11 cellular contexts compared by ENCODE assay signal in the genomic region with DNA sequence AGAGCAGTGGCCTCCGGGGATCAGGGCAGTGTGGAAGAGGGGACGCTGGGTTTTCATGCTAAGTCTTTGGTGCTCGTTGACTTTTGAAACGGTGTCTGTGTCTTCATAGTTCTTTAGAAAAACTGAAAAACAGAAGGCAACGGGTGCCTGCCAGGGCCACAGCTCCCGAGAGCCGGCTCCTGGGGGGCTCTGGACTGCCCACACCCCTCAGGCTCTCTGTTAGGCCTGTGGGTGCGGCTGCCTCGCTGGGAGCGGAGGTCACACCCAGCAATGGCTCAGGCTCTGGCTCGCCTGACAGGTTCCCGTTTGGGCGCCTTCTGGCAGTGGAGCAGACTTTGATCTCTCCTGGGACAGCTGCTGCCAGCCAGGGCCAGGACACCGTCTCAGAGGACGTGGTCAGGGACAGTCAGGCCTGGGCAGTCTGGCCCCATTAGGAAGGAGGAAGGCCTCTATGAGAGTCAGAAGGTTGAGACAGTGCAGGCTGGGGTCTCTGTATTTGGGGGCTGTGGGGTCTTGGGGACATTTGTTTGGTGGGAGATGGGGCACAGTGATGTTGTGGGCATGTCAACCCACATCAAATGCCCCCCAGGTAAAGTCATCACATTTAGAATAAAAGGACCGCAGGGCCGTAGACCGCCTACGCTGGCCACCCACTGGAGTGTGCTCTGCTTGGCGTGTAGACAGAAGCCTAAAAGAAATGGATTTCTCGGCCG. TPM values are rescaled to one million over a fixed set of nuclear protein-coding genes. Genes with fewer than 3 reads are reported as not detected.
DNase-seq lines count a peak whose midpoint lies in the region; ATAC-seq and TF ChIP-seq lines count a peak whose summit lies in the region.
"Had no signal": no experiment of that assay in that cellular context is flagged by ENCODE, and none has a peak within 500 bp of the region (broad histone marks: within the 10 kb centered on the region; RNA-seq: fewer than 3 reads in every experiment).

No MANE protein-coding gene starts in this region.

- ATAC-seq in heart left ventricle (peak in 3 of 4 donors; percentile 6 to 30 (median 14)), SK-N-SH treated with all-trans-retinoic acid at 6 μM for 48 hours (no peak)

- peak; percentile 88 for DNase-seq in SW480 (ENCODE audit: low spot score)
- peak in 2 of 5 donors; percentile 50 to 60 for DNase-seq in heart left ventricle
- no peak for DNase-seq in neural crest cell (ENCODE audit: low read depth, low spot score)
- DNase-seq in OCI-M2 (lab: John Stamatoyannopoulos, UW; ENCODE audit: unreplicated experiment) = no peak
- DNase-seq in NAMALWA (ENCODE audit: low spot score) = no peak
- DNase-seq in SHP77 (lab: John Stamatoyannopoulos, UW) = no peak
- DNase-seq: DND-41 had no signal

- TF ChIP-seq POLR2A in heart left ventricle (IDR thresholded peaks at IDR 0.05) = no peak

- peak overlapping the region; percentile 92 for H3K4me2 ChIP-seq in BLaER1

- no peaks in the 10 kb centered on the region for H3K36me3 Mint-ChIP-seq in neural crest cell (ENCODE audit: low read depth)

- no peaks in the 10 kb centered on the region for H3K9me3 Mint-ChIP-seq in neural crest cell
- H3K9me3 Mint-ChIP-seq: activated T-helper 1 cell treated with anti-CD3 and anti-CD28 coated beads, Interleukin-12 subunit alpha, Interleukin-12 subunit beta, Interleukin-2, Interleukin-4 antibody, amounts not matched to agents 30 ng/mL and 10 ng/mL and 1 ng/mL, durations not matched to agents 14 hours and 24 hours and 36 hours had no signal

- H3K4me1 Mint-ChIP-seq in neural crest cell = peaks cover 42% of the 10 kb centered on the region

- no peak for TF ChIP-seq CTCF in heart left ventricle (IDR thresholded peaks at IDR 0.05)
- TF ChIP-seq CTCF in neural crest cell (conservative IDR thresholded peaks at IDR 0.05) = no peak

- no peaks in the 10 kb centered on the region for H3K36me3 ChIP-seq in BLaER1
- H3K36me3 ChIP-seq in heart left ventricle = no peaks in the 10 kb centered on the region
- H3K36me3 ChIP-seq: thoracic aorta had no signal

- H3K27ac Mint-ChIP-seq in neural crest cell (ENCODE audit: unreplicated experiment) = peak overlapping the region; percentile 78
- H3K27ac Mint-ChIP-seq: activated T-helper 1 cell treated with anti-CD3 and anti-CD28 coated beads, Interleukin-12 subunit alpha, Interleukin-12 subunit beta, Interleukin-2, Interleukin-4 antibody, amounts not matched to agents 30 ng/mL and 10 ng/mL and 1 ng/mL, durations not matched to agents 14 hours and 24 hours and 36 hours had no signal

- peak overlapping the region; percentile 19 for H3K4me3 Mint-ChIP-seq in neural crest cell
- H3K4me3 Mint-ChIP-seq: activated T-helper 1 cell treated with anti-CD3 and anti-CD28 coated beads, Interleukin-12 subunit alpha, Interleukin-12 subunit beta, Interleukin-2, Interleukin-4 antibody, amounts not matched to agents 30 ng/mL and 10 ng/mL and 1 ng/mL, durations not matched to agents 14 hours and 24 hours and 36 hours had no signal

- 72 to 80% (median 78%) methylated on average over 17 to 22 of the region's 22 CpGs for WGBS in heart left ventricle, 4 donors

- H3K4me3 ChIP-seq in BLaER1 (no peak overlapping the region), heart left ventricle (no peak overlapping the region)
- H3K4me3 ChIP-seq: thoracic aorta had no signal

- intact Hi-C loops in heart left ventricle (cut with DNase I) = no loop called here

- H3K27me3 Mint-ChIP-seq in neural crest cell (ENCODE audit: low read depth) = no peaks in the 10 kb centered on the region

- H3K27me3 ChIP-seq in BLaER1 = no peaks in the 10 kb centered on the region
- peaks cover 0 to 2% (median 0%) of the 10 kb centered on the region in 9 donors for H3K27me3 ChIP-seq in heart left ventricle

- no peak overlapping the region for H3K9ac ChIP-seq in BLaER1

- H4K20me1 ChIP-seq in BLaER1 = peaks cover 10% of the 10 kb centered on the region; the same call in 1 of the 2 replicates

- H3K27ac ChIP-seq in BLaER1 = no peak overlapping the region
- no peak overlapping the region for H3K27ac ChIP-seq in heart left ventricle
- H3K27ac ChIP-seq: thoracic aorta had no signal

- H3K9me3 ChIP-seq in BLaER1 (no peaks in the 10 kb centered on the region), heart left ventricle (no peaks in the 10 kb centered on the region)
- H3K9me3 ChIP-seq: thoracic aorta had no signal

- peaks cover 70% of the 10 kb centered on the region for H3K4me1 ChIP-seq in BLaER1
- H3K4me1 ChIP-seq in heart left ventricle = peaks cover 0 to 24% (median 15%) of the 10 kb centered on the region in 12 donors

TF ChIP-seq in SK-N-SH treated with all-trans-retinoic acid at 6 μM for 48 hours, 23 proteins besides CTCF, POLR2A, EP300 and RAD21:
- no peak for TF ChIP-seq SNAI2 (CRISPR knock-in tag; IDR thresholded peaks at IDR 0.05)
- no peak for TF ChIP-seq ARNTL (CRISPR knock-in tag; IDR thresholded peaks at IDR 0.05; ENCODE audit: borderline replicate concordance, low read depth)
- TF ChIP-seq ZFP3 (CRISPR knock-in tag; IDR thresholded peaks at IDR 0.05) = no peak
- no peak for TF ChIP-seq TOX (CRISPR knock-in tag; IDR thresholded peaks at IDR 0.05; ENCODE audit: borderline replicate concordance)
- no peak for TF ChIP-seq CSRNP3 (CRISPR knock-in tag; IDR thresholded peaks at IDR 0.05)
- no peak for TF ChIP-seq POU6F1 (CRISPR knock-in tag; IDR thresholded peaks at IDR 0.05; ENCODE audit: borderline replicate concordance, low read depth)
- no peak for TF ChIP-seq ISL1 (CRISPR knock-in tag; IDR thresholded peaks at IDR 0.05)

RNA-seq across cellular contexts. Expression of gene ARHGEF16, which starts 5.6 kb away (rescaled TPM):
- total RNA-seq in heart left ventricle (1 to 10 TPM in 2 of 9 donors, under 1 TPM in 7; 0.31 to 1.4 (median 0.51) TPM), neural crest cell (11.3 and 12.2 TPM in 2 replicates)
- under 1 TPM; 0.43 to 0.76 TPM for polyA plus RNA-seq in heart left ventricle
- total RNA-seq: activated T-helper 1 cell treated with anti-CD3 and anti-CD28 coated beads, Interleukin-12 subunit alpha, Interleukin-12 subunit beta, Interleukin-2, Interleukin-4 antibody, amounts not matched to agents 30 ng/mL and 10 ng/mL and 1 ng/mL, durations not matched to agents 14 hours and 24 hours and 36 hours had no signal
